ENCODE assay signal across 24 cellular contexts in genomic region chr9:4042966-4043365, GRCh38.
"Had no signal": no experiment of that assay in that cellular context is flagged by ENCODE, and none has a peak within 500 bp of the region (broad histone marks: within the 10 kb centered on the region; RNA-seq: fewer than 3 reads in every experiment).

No MANE protein-coding gene starts in this region.

- DNase-seq: activated CD4-positive, alpha-beta memory T cell treated with anti-CD3 and anti-CD28 coated beads for 36 hours; activated CD4-positive, alpha-beta T cell treated with anti-CD3 and anti-CD28 coated beads, Interleukin-2, amount 10 ng/mL, durations not matched to agents 7 days and 5 days; activated CD4-positive, CD25-positive, alpha-beta regulatory T cell; activated CD8-positive, alpha-beta memory T cell treated with anti-CD3 and anti-CD28 coated beads for 24 hours; activated effector memory CD4-positive, alpha-beta T cell treated with anti-CD3 and anti-CD28 coated beads, Interleukin-2, amount 50 U/mL, for 16 hours; activated naive CD4-positive, alpha-beta T cell treated with Interleukin-2 at 50 U/mL for 16 hours; activated naive CD8-positive, alpha-beta T cell treated with anti-CD3 and anti-CD28 coated beads, Interleukin-2, amount 50 U/mL, for 24 hours; activated T-cell treated with anti-CD3 and anti-CD28 coated beads, Interleukin-2, amount 50 U/mL, for 4 hours; amniotic stem cell; body of pancreas; KG1; NCI-H1048; NCI-H1417 treated with DMSO at 0.1 percent for 48 hours; NCI-H1694; NCI-H2029; NCI-H2171; NCI-H2227 treated with DMSO at 0.1 percent for 48 hours; NCI-H69; SIG-M5; T-helper 17 cell; T1000 had no signal

- H3K27me3 Mint-ChIP-seq: activated CD4-positive, alpha-beta T cell treated with anti-CD3 and anti-CD28 coated beads, Interleukin-2, amount 10 ng/mL, durations not matched to agents 7 days and 5 days; activated naive CD8-positive, alpha-beta T cell treated with anti-CD3 and anti-CD28 coated beads, Interleukin-2, amount 50 U/mL, for 24 hours had no signal

- H3K9me3 Mint-ChIP-seq: activated CD4-positive, alpha-beta memory T cell treated with anti-CD3 and anti-CD28 coated beads for 36 hours; activated CD4-positive, alpha-beta T cell treated with anti-CD3 and anti-CD28 coated beads, Interleukin-2, amount 10 ng/mL, durations not matched to agents 7 days and 5 days; activated naive CD4-positive, alpha-beta T cell treated with anti-CD3 and anti-CD28 coated beads, Interleukin-2, amount 50 U/mL, for 72 hours; activated naive CD8-positive, alpha-beta T cell treated with anti-CD3 and anti-CD28 coated beads, Interleukin-2, amount 50 U/mL, for 24 hours; activated T-cell treated with anti-CD3 and anti-CD28 coated beads, Interleukin-2, amount 50 U/mL, for 4 hours; central memory CD8-positive, alpha-beta T cell had no signal

- H3K27ac Mint-ChIP-seq: activated CD4-positive, alpha-beta memory T cell treated with anti-CD3 and anti-CD28 coated beads for 36 hours; activated CD4-positive, alpha-beta T cell treated with anti-CD3 and anti-CD28 coated beads, Interleukin-2, amount 10 ng/mL, durations not matched to agents 7 days and 5 days; activated naive CD4-positive, alpha-beta T cell treated with anti-CD3 and anti-CD28 coated beads, Interleukin-2, amount 50 U/mL, for 72 hours; activated naive CD8-positive, alpha-beta T cell treated with anti-CD3 and anti-CD28 coated beads, Interleukin-2, amount 50 U/mL, for 24 hours; IgD-negative memory B cell; T-helper 17 cell had no signal

- H3K4me3 Mint-ChIP-seq: activated CD4-positive, alpha-beta memory T cell treated with anti-CD3 and anti-CD28 coated beads for 36 hours; activated CD4-positive, alpha-beta T cell treated with anti-CD3 and anti-CD28 coated beads, Interleukin-2, amount 10 ng/mL, durations not matched to agents 7 days and 5 days; activated naive CD8-positive, alpha-beta T cell treated with anti-CD3 and anti-CD28 coated beads, Interleukin-2, amount 50 U/mL, for 24 hours; activated T-cell treated with anti-CD3 and anti-CD28 coated beads, Interleukin-2, amount 50 U/mL, for 4 hours; central memory CD8-positive, alpha-beta T cell; T-helper 17 cell had no signal

- ATAC-seq: activated naive CD4-positive, alpha-beta T cell treated with anti-CD3 and anti-CD28 coated beads, Interleukin-2, amount 50 U/mL, for 72 hours; activated naive CD8-positive, alpha-beta T cell treated with anti-CD3 and anti-CD28 coated beads, Interleukin-2, amount 50 U/mL, for 24 hours; activated T-cell treated with anti-CD3 and anti-CD28 coated beads, Interleukin-2, amount 50 U/mL, for 4 hours; body of pancreas; T-helper 17 cell had no signal

- H3K36me3 Mint-ChIP-seq: activated CD4-positive, alpha-beta memory T cell treated with anti-CD3 and anti-CD28 coated beads for 36 hours; activated naive CD4-positive, alpha-beta T cell treated with anti-CD3 and anti-CD28 coated beads, Interleukin-2, amount 50 U/mL, for 72 hours; IgD-negative memory B cell had no signal

- H3K4me1 Mint-ChIP-seq: activated CD4-positive, alpha-beta T cell treated with anti-CD3 and anti-CD28 coated beads, Interleukin-2, amount 10 ng/mL, durations not matched to agents 7 days and 5 days; activated naive CD8-positive, alpha-beta T cell treated with anti-CD3 and anti-CD28 coated beads, Interleukin-2, amount 50 U/mL, for 24 hours; central memory CD8-positive, alpha-beta T cell; T-helper 17 cell had no signal
